In genomic region chr20:24109008-24109407, GRCh38 we compare ENCODE assay signal across 15 cellular contexts.
DNase-seq lines count a peak whose midpoint lies in the region; ATAC-seq, FAIRE-seq and TF ChIP-seq lines count a peak whose summit lies in the region.
"Had no signal": no experiment of that assay in that cellular context is flagged by ENCODE, and none has a peak within 500 bp of the region (broad histone marks: within the 10 kb centered on the region; RNA-seq: fewer than 3 reads in every experiment).

No MANE protein-coding gene starts in this region.

- no peak overlapping the region for H3K27ac ChIP-seq in upper lobe of right lung
- H3K27ac ChIP-seq: gastroesophageal sphincter, PC-9, psoas muscle had no signal

- H3K4me3 ChIP-seq in bronchial epithelial cell (ENCODE audit: low read depth, low read length) = no peak overlapping the region
- no peak overlapping the region for H3K4me3 ChIP-seq in upper lobe of right lung
- H3K4me3 ChIP-seq: gastroesophageal sphincter, PC-9, psoas muscle had no signal

- H3K36me3 ChIP-seq in bronchial epithelial cell (ENCODE audit: control insufficient read depth, insufficient read depth, low read length) (no peaks in the 10 kb centered on the region), upper lobe of right lung (no peaks in the 10 kb centered on the region)
- H3K36me3 ChIP-seq: gastroesophageal sphincter had no signal

- no peaks in the 10 kb centered on the region for H3K9me3 ChIP-seq in upper lobe of right lung
- H3K9me3 ChIP-seq: gastroesophageal sphincter, psoas muscle had no signal

- no peaks in the 10 kb centered on the region for H3K4me1 ChIP-seq in upper lobe of right lung
- H3K4me1 ChIP-seq: gastroesophageal sphincter, psoas muscle had no signal

- intact Hi-C loops in upper lobe of right lung (cut with DNase I) = no loop called here

- peak; percentile 13 for ATAC-seq in upper lobe of right lung
- ATAC-seq in HG02938 (IDR thresholded peaks at IDR 0.05; ENCODE audit: unreplicated experiment) = no peak
- ATAC-seq: gastroesophageal sphincter, psoas muscle had no signal

- H3K27me3 ChIP-seq in bronchial epithelial cell (ENCODE audit: control insufficient read depth, insufficient read depth, low read length) = no peaks in the 10 kb centered on the region
- no peaks in the 10 kb centered on the region for H3K27me3 ChIP-seq in upper lobe of right lung

- peak; percentile 27 for DNase-seq in stimulated activated naive CD4-positive, alpha-beta T cell treated with Interleukin-2 at 50 U/mL for 16 hours (lab: John Stamatoyannopoulos, UW)
- DNase-seq in stimulated activated naive CD4-positive, alpha-beta T cell (lab: John Stamatoyannopoulos, UW) = no peak
- DNase-seq in NOMO-1 (lab: John Stamatoyannopoulos, UW; ENCODE audit: unreplicated experiment in 2 of 2) (peak; percentile 52 to 58), bronchial epithelial cell (ENCODE audit: low read depth) (no peak), upper lobe of right lung (no peak), SKM-1 (lab: John Stamatoyannopoulos, UW; ENCODE audit: unreplicated experiment) (no peak), NCI-H1436 (lab: John Stamatoyannopoulos, UW) (no peak)
- DNase-seq: islet precursor cell, Kasumi-1, NCI-H2081, PC-9, psoas muscle had no signal

- peak; percentile 60 for FAIRE-seq in bronchial epithelial cell (lab: Jason Lieb, UNC)
- FAIRE-seq: astrocyte had no signal

- TF ChIP-seq CTCF in bronchial epithelial cell (IDR thresholded peaks at IDR 0.05; ENCODE audit: insufficient read depth, low read length, severe bottlenecking) (no peak), upper lobe of right lung (IDR thresholded peaks at IDR 0.05) (no peak)

Comparison
In these comparisons a context has a peak if more than half of its experiments do, and no peak if none do; other contexts are left out.
1. DNase-seq: peak in stimulated activated naive CD4-positive, alpha-beta T cell treated with Interleukin-2 at 50 U/mL for 16 hours (single experiment) and NOMO-1 (2 of 2); none in stimulated activated naive CD4-positive, alpha-beta T cell (0 of 6), bronchial epithelial cell (single experiment), upper lobe of right lung (single experiment), SKM-1 (single experiment) and NCI-H1436 (single experiment).